Comparison of ENCODE assay signal across 33 cellular contexts in the genomic region with DNA sequence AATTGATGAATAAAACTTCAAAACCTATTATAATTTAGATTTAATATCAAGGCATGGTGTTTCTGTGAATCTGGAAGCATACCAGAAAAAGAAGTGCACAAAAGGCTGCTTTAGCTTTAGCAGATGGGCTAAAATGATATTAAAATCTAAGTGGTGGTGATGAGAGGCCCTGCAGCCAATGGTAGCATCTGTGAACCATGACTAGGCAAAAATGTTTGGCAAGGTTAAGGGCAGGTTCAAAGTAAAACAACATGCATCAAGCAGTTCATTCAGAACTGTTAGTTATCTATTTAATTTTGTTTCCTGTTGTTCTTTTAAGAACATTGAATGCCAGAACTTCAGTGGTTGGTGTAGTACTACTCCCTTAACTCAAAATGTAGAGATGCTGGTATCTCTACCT.
"Had no signal": no experiment of that assay in that cellular context is flagged by ENCODE, and none has a peak within 500 bp of the region (broad histone marks: within the 10 kb centered on the region; RNA-seq: fewer than 3 reads in every experiment).

No MANE protein-coding gene starts in this region.

- ATAC-seq: activated CD4-positive, alpha-beta T cell treated with anti-CD3 and anti-CD28 coated beads for 36 hours; activated CD4-positive, CD25-positive, alpha-beta regulatory T cell treated with anti-CD3 and anti-CD28 coated beads, Interleukin-2, amount 50 U/mL, for 24 hours; activated naive CD4-positive, alpha-beta T cell treated with anti-CD3 and anti-CD28 coated beads, Interleukin-2, amount 50 U/mL, for 72 hours; activated T-cell treated with anti-CD3 and anti-CD28 coated beads, Interleukin-2, amount 50 U/mL, for 4 hours; body of pancreas; PC-3; SK-N-SH treated with all-trans-retinoic acid at 6 μM for 48 hours; T-cell; T-helper 17 cell; WTC11 had no signal

- DNase-seq: activated CD4-positive, alpha-beta T cell treated with anti-CD3 and anti-CD28 coated beads for 36 hours; activated CD4-positive, alpha-beta T cell treated with anti-CD3 and anti-CD28 coated beads, Interleukin-2, amount 10 ng/mL, durations not matched to agents 7 days and 5 days; activated CD4-positive, alpha-beta T cell treated with anti-CD3 and anti-CD28 coated beads, Interleukin-2, amount 50 U/mL, for 48 hours; activated CD8-positive, alpha-beta memory T cell treated with anti-CD3 and anti-CD28 coated beads, Interleukin-2, amount 50 U/mL, for 4 hours; activated gamma-delta T cell treated with Interleukin-2 at 50 U/mL for 16 hours; activated naive CD4-positive, alpha-beta T cell treated with anti-CD3 and anti-CD28 coated beads for 36 hours; activated T-cell treated with anti-CD3 and anti-CD28 coated beads for 4 hours; activated T-cell treated with anti-CD3 and anti-CD28 coated beads, Interleukin-2, amount 50 U/mL, for 4 hours; adrenal gland; body of pancreas; MM.1S; MV-4-11; NCI-H1092; NCI-H146; NCI-H187; NCI-H2029 treated with DMSO at 0.1 percent for 48 hours; NCI-H2107; NCI-H226; NCI-H446 treated with DMSO at 0.1 percent for 48 hours; NCI-H524; PC-3; Peyer's patch; RPMI8226; SIG-M5; T-cell; T-helper 17 cell had no signal

- H3K27ac ChIP-seq: adrenal gland, body of pancreas, breast epithelium, KMS-11, Peyer's patch had no signal

- H3K36me3 ChIP-seq: adrenal gland, breast epithelium, Peyer's patch had no signal

- H3K4me2 ChIP-seq: KMS-11 had no signal

- H3K4me1 ChIP-seq: adrenal gland, body of pancreas, breast epithelium, Peyer's patch had no signal

- H3K27me3 ChIP-seq: adrenal gland, body of pancreas, breast epithelium, Peyer's patch had no signal

- H3K9ac ChIP-seq: KMS-11 had no signal

- FAIRE-seq: astrocyte had no signal

- H3K9me3 ChIP-seq: adrenal gland, body of pancreas, breast epithelium, Peyer's patch had no signal

- H3K4me3 ChIP-seq: adrenal gland, body of pancreas, breast epithelium, Peyer's patch had no signal
